12 cellular contexts compared by ENCODE assay signal in the genomic region with DNA sequence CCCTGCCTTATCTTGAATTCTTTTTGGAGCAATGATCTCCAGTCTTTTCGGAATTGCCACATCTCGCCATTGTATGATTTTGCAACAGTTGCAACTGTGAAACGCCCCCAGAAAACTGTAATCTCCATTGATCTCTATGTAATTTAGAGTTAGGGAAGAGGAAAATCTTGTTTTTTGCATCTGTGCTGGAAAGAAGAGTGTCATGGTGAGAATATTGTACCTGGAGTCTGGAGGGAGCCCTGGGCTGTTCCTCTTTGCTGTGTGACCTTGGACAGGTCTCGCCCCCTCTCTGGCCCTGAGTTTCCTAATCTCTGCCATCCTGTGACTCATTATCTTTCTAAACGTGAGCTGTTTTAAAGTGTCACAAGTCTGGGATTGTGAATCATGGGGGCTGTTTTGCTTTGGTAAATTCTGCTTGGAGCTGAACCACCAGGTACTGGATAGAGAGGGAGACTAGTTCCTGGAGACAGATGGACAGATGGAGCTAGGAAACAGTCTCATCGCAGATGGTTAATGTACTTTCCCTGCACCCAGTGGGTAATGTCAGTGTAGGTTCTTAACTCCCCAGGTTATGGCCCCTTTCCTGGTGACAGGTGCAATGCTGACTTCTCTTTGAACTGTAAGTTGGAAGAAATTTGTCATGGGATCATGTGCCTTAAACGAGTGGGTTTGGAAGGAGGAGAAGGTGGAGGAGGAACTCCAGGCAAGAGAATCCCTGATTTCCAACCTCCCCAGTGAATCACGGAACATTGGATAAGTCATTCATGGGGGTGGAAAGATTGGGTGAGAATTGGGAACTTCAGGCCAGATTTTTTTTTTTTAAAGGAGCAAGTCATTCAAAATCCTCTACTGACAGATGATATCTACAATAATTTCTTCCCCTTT. TPM values are rescaled to one million over a fixed set of nuclear protein-coding genes. Genes with fewer than 3 reads are reported as not detected.
DNase-seq lines count a peak whose midpoint lies in the region; ATAC-seq, FAIRE-seq and TF ChIP-seq lines count a peak whose summit lies in the region.
"Had no signal": no experiment of that assay in that cellular context is flagged by ENCODE, and none has a peak within 500 bp of the region (broad histone marks: within the 10 kb centered on the region; RNA-seq: fewer than 3 reads in every experiment).

No MANE protein-coding gene starts in this region.

- H4K20me1 ChIP-seq in IMR-90 (ENCODE audit: insufficient read depth, low read length) (no peaks in the 10 kb centered on the region), HepG2 (ENCODE audit: insufficient read depth, low read length) (no peaks in the 10 kb centered on the region)

- H2AK5ac ChIP-seq in IMR-90 (ENCODE audit: low read depth, low read length), result no peak overlapping the region

- TF ChIP-seq EP300 in A549 (IDR thresholded peaks at IDR 0.05), result no peak
- TF ChIP-seq EP300 in HepG2 (IDR thresholded peaks at IDR 0.05; ENCODE audit: low read depth in 2 of 2, low read length in 2 of 2), result peak in 1 of 2 experiments; percentile 10; a peak in 1 of 4 replicates
- no peak for TF ChIP-seq EP300 in HepG2 (CRISPR knock-in tag; IDR thresholded peaks at IDR 0.05; ENCODE audit: borderline replicate concordance)

- H3K79me2 ChIP-seq in HepG2 (ENCODE audit: insufficient read depth, low read length), result no peaks in the 10 kb centered on the region

- no peak overlapping the region for H3K56ac ChIP-seq in IMR-90 (ENCODE audit: extremely low read depth, insufficient read depth, low read length)

- H3K27me3 ChIP-seq in IMR-90 (ENCODE audit: control insufficient read depth, insufficient read depth, low read length), result peaks cover 36% of the 10 kb centered on the region
- H3K27me3 ChIP-seq in adrenal gland, result no peaks in the 10 kb centered on the region
- no peaks in the 10 kb centered on the region for H3K27me3 ChIP-seq in HepG2 (ENCODE audit: control insufficient read depth in 1 of 2, insufficient read depth in 2 of 2, low read length in 2 of 2)
- H3K27me3 ChIP-seq: BLaER1 had no signal

- no peak overlapping the region for H2AK9ac ChIP-seq in IMR-90 (replicated peaks; ENCODE audit: low read depth, low read length, poor library complexity)

- H3K4me3 ChIP-seq in A549, result no peak overlapping the region
- H3K4me3 ChIP-seq in IMR-90 (ENCODE audit: insufficient read depth, low read depth, low read length), result no peak overlapping the region
- no peak overlapping the region for H3K4me3 ChIP-seq in adrenal gland
- no peak overlapping the region for H3K4me3 ChIP-seq in HepG2 (replicated peaks in 1 of 3; ENCODE audit: insufficient read depth in 1 of 3, low read depth in 2 of 3, low read length in 3 of 3)
- H3K4me3 ChIP-seq: BLaER1 had no signal

- H2BK15ac ChIP-seq in IMR-90 (ENCODE audit: low read depth, low read length), result no peak overlapping the region

- H3K79me1 ChIP-seq in IMR-90 (ENCODE audit: low read depth in 1 of 2, low read length in 2 of 2), result no peaks in the 10 kb centered on the region

- no peaks in the 10 kb centered on the region for H3K9me1 ChIP-seq in IMR-90 (ENCODE audit: insufficient read depth, low read length)

- no peak overlapping the region for H4K5ac ChIP-seq in IMR-90 (ENCODE audit: low read depth, low read length)

- H3K9me3 ChIP-seq in A549, result no peaks in the 10 kb centered on the region
- H3K9me3 ChIP-seq in IMR-90 (ENCODE audit: control insufficient read depth, insufficient read depth, low read length), result no peaks in the 10 kb centered on the region
- no peaks in the 10 kb centered on the region for H3K9me3 ChIP-seq in adrenal gland (replicated peaks in 1 of 3)
- H3K9me3 ChIP-seq in HepG2 (ENCODE audit: low read length), result no peaks in the 10 kb centered on the region
- H3K9me3 ChIP-seq: BLaER1 had no signal

- H2AFZ ChIP-seq in IMR-90 (replicated peaks; ENCODE audit: low read length, poor library complexity) (no peak overlapping the region), HepG2 (ENCODE audit: low read length) (peak overlapping the region; percentile 27)

- H3K4me1 ChIP-seq in A549 (peaks cover 33% of the 10 kb centered on the region; the same call in 2 of the 3 replicates), IMR-90 (ENCODE audit: control insufficient read depth, insufficient read depth, low read length) (no peaks in the 10 kb centered on the region), adrenal gland (replicated peaks in 1 of 2) (peaks cover 0 to 14% of the 10 kb centered on the region in 2 donors), HepG2 (ENCODE audit: insufficient read depth, low read length) (peaks cover 40% of the 10 kb centered on the region)

- no peak overlapping the region for H2BK5ac ChIP-seq in IMR-90 (ENCODE audit: low read depth, low read length, poor library complexity, severe bottlenecking)

- H3K4me2 ChIP-seq in A549 (no peak overlapping the region; the same call in 2 of the 3 replicates), IMR-90 (ENCODE audit: low read depth, low read length) (no peak overlapping the region), HepG2 (ENCODE audit: low read depth, low read length) (peak overlapping the region; percentile 36)
- H3K4me2 ChIP-seq: BLaER1 had no signal

- intact Hi-C loops in IMR-90 (cut with micrococcal nuclease), result no loop called here
- intact Hi-C loops in adrenal gland (cut with DNase I), result no loop called here
- intact Hi-C loops in HepG2 (cut with micrococcal nuclease; ENCODE audit: unreplicated experiment), result no loop called here

- no peak overlapping the region for H3K18ac ChIP-seq in IMR-90 (ENCODE audit: low read depth, low read length)

- 64% methylated on average over 8 of the region's 8 CpGs for WGBS in A549 (ENCODE audit: missing lambda C conversion rate)
- WGBS in IMR-90 (ENCODE audit: extremely low coverage in 2 of 2, insufficient read length in 1 of 2), 2 experiments, result 70% methylated on average over 2 of the region's 8 CpGs; no CpG with 5 or more reads in 1 of the 2 experiments
- WGBS in adrenal gland, 4 donors, result 31 to 53% (median 37%) methylated on average over 8 of the region's 8 CpGs
- WGBS in HepG2 (ENCODE audit: low lambda C conversion rate), result 18% methylated on average over 8 of the region's 8 CpGs

- POLR2A ChIA-PET in A549 (lab: Yijun Ruan, JAX) (no interaction called here), IMR-90 (lab: Charles Lee; ENCODE audit: unreplicated experiment) (interaction anchor here (0.5 kb wide), 1 partner anchor 48 kb away, joined by 8 read pairs; no protein-coding TSS in a partner anchor), HepG2 (lab: Yijun Ruan, JAX) (no interaction called here)

- BruUV-seq in IMR-90 (replicated peaks; lab: Mats Ljungman, UMichigan) (no TSS peak), HepG2 (replicated peaks; lab: Mats Ljungman, UMichigan) (no TSS peak)

- TF ChIP-seq CTCF in A549 (IDR thresholded peaks at IDR 0.05) (no peak), IMR-90 (conservative IDR thresholded peaks at IDR 0.05; ENCODE audit: low read depth, low read length) (no peak), adrenal gland (IDR thresholded peaks at IDR 0.05) (no peak), HepG2 (CRISPR knock-in tag; IDR thresholded peaks at IDR 0.05) (no peak)

- dilution Hi-C loops in IMR-90 (cut with HindIII; ENCODE audit: low sequenced_read_pairs, unreplicated experiment), result no loop called here

- CTCF ChIA-PET in A549 (lab: Yijun Ruan, JAX) (interaction anchor here (0.7 to 3.1 kb wide), 5 partner anchors 10 to 113 kb away, joined by 3 to 10 read pairs (median 4); no protein-coding TSS in a partner anchor), IMR-90 (lab: Yijun Ruan, JAX) (no interaction called here), HepG2 (lab: Yijun Ruan, JAX; ENCODE audit: low intra/inter-chr PET ratio, low total read pairs) (no interaction called here)

- H3K14ac ChIP-seq in IMR-90 (replicated peaks; ENCODE audit: low read depth, low read length), result no peak overlapping the region

- peak overlapping the region in 1 of 2 experiments; percentile 19; a peak in 1 of 6 replicates for H3K27ac ChIP-seq in A549
- H3K27ac ChIP-seq in IMR-90 (ENCODE audit: insufficient read depth, low read length), result no peak overlapping the region
- peak overlapping the region in 2 of 5 donors; percentile 6 to 38 for H3K27ac ChIP-seq in adrenal gland
- no peak overlapping the region for H3K27ac ChIP-seq in HepG2 (ENCODE audit: extremely low read length, insufficient read depth, low read length)
- H3K27ac ChIP-seq: BLaER1 had no signal

- no peak overlapping the region for H3K4ac ChIP-seq in IMR-90 (ENCODE audit: low read depth, low read length)

- DNase-seq in A549 (ENCODE audit: low read depth in 1 of 2, low spot score in 1 of 2) (no peak), IMR-90 (no peak), adrenal gland (peak in 5 of 7 donors; percentile 26 to 43 (median 41)), HepG2 (ENCODE audit: low spot score) (peak; percentile 41), T-helper 1 cell (no peak), GM19239 (ENCODE audit: insufficient read length, low spot score) (no peak)
- no peak for DNase-seq in stimulated activated CD4-positive, alpha-beta T cell treated with anti-CD3 and anti-CD28 coated beads, Interleukin-12 subunit alpha, Interleukin-12 subunit beta, amount 100 ng/mL, for 4 hours
- DNase-seq: activated CD4-positive, alpha-beta T cell treated with anti-CD3 and anti-CD28 coated beads, Interleukin-2, amount 10 ng/mL, durations not matched to agents 7 days and 5 days; islet precursor cell; SHP77 had no signal

- H4K8ac ChIP-seq in IMR-90 (ENCODE audit: low read depth in 2 of 2, low read length in 2 of 2), result no peak overlapping the region

- H3K9ac ChIP-seq in IMR-90 (ENCODE audit: low read depth, low read length) (no peak overlapping the region), HepG2 (ENCODE audit: insufficient read depth, low read depth, low read length) (no peak overlapping the region)
- H3K9ac ChIP-seq: BLaER1 had no signal

- H3K23ac ChIP-seq in IMR-90 (ENCODE audit: low read depth, low read length), result no peak overlapping the region

- no peak overlapping the region for H2BK20ac ChIP-seq in IMR-90 (ENCODE audit: low read depth, low read length)

- H2BK120ac ChIP-seq in IMR-90 (ENCODE audit: low read depth, low read length), result no peak overlapping the region

- no peak overlapping the region for H4K91ac ChIP-seq in IMR-90 (ENCODE audit: insufficient read depth, low read depth, low read length)

- no peak for FAIRE-seq in A549 (lab: Jason Lieb, UNC)
- FAIRE-seq in HepG2 (lab: Jason Lieb, UNC), result peak; percentile 12
- FAIRE-seq in GM19239 (lab: Jason Lieb, UNC), result no peak

- TF ChIP-seq RAD21 in A549 (conservative IDR thresholded peaks at IDR 0.05 in 1 of 2, IDR thresholded peaks at IDR 0.05 in 1 of 2) (no peak), IMR-90 (IDR thresholded peaks at IDR 0.05; ENCODE audit: low read length) (no peak), HepG2 (CRISPR knock-in tag; IDR thresholded peaks at IDR 0.05) (no peak)

- in situ Hi-C loops in IMR-90 (cut with MboI; ENCODE audit: low sequenced_read_pairs), result no loop called here
- in situ Hi-C loops in HepG2 (cut with HindIII; ENCODE audit: extremely low pct_ligation_motif_present, low pct_unique_long_range_greater_than_20kb), result no loop called here

- no peaks in the 10 kb centered on the region for H3K36me3 ChIP-seq in IMR-90 (ENCODE audit: control insufficient read depth, insufficient read depth, low read length)
- no peaks in the 10 kb centered on the region for H3K36me3 ChIP-seq in adrenal gland (replicated peaks in 1 of 2)
- H3K36me3 ChIP-seq in HepG2 (replicated peaks in 1 of 2; ENCODE audit: control insufficient read depth in 1 of 2, insufficient read depth in 2 of 2, low read length in 2 of 2), result no peaks in the 10 kb centered on the region
- H3K36me3 ChIP-seq: BLaER1 had no signal

- no peak; a peak in 2 of 6 replicates for ATAC-seq in A549
- ATAC-seq in IMR-90 (ENCODE audit: low read depth), result no peak
- ATAC-seq in HepG2, result peak; percentile 24
- ATAC-seq in HG02763 (IDR thresholded peaks at IDR 0.05; ENCODE audit: unreplicated experiment), result no peak

- TF ChIP-seq POLR2A in A549 (IDR thresholded peaks at IDR 0.05; ENCODE audit: low read length) (no peak), IMR-90 (IDR thresholded peaks at IDR 0.05; ENCODE audit: low read depth, low read length) (no peak), adrenal gland (IDR thresholded peaks at IDR 0.05) (no peak), HepG2 (IDR thresholded peaks at IDR 0.05; ENCODE audit: insufficient read depth in 1 of 2, low read depth in 2 of 2, low read length in 2 of 2) (no peak)

RNA-seq across cellular contexts. Expression of a gene that starts 19.6 kb away (rescaled TPM):
- polyA plus RNA-seq in A549 (2011; rRNA removed) (1.0 and 1.1 TPM in 2 replicates), A549 (2017; fragmentation: RNase III; extraction: RNeasy Plus Mini Kit Qiagen cat#74134 plus additional on column Dnase treatment) (1.5 to 1.7 TPM (median 1.7 TPM) in 3 replicates), IMR-90 (2012; rRNA removed) (0.10 and 0.27 TPM in 2 replicates), adrenal gland (1 to 10 TPM in 2 of 3 donors, under 1 TPM in 1; 0.37 to 2.4 (median 1.1) TPM), HepG2 (2011; rRNA removed) (0.13 and 0.24 TPM in 2 replicates)
- polyA plus RNA-seq in A549 (2012; cell fraction: cytosol; rRNA removed), result 1.3 and 1.6 TPM in 2 replicates
- polyA plus RNA-seq in A549 (2012; cell fraction: nucleus; rRNA removed), result 3.8 and 4.1 TPM in 2 replicates
- polyA minus RNA-seq in A549 (2011; rRNA and poly(A)+ RNA removed), result 2.4 and 4.5 TPM in 2 replicates
- total RNA-seq in IMR-90 (2012; rRNA removed) (under 0.01 and 0.18 TPM in 2 replicates), adrenal gland (1 to 10 TPM; 1.7 to 5.9 (median 2.8) TPM), HepG2 (2016; rRNA removed; fragmentation: Illumina TruSeq; extraction: Trizol) (0.73 and 1.1 TPM in 2 replicates)
- polyA plus RNA-seq in IMR-90 (2012; cell fraction: cytosol; rRNA removed), result 0.05 and 0.09 TPM in 2 replicates
- polyA plus RNA-seq in IMR-90 (2012; cell fraction: nucleus; rRNA removed; ENCODE audit: low replicate concordance), result 0.31 and 0.37 TPM in 2 replicates
- total RNA-seq in HepG2 (2016; cell fraction: cytosol; rRNA removed; fragmentation: Illumina TruSeq; extraction: Trizol; ENCODE audit: low read depth), result 0.30 and 0.35 TPM in 2 replicates
- 0.76 and 0.92 TPM in 2 replicates for total RNA-seq in HepG2 (2016; cell fraction: insoluble cytoplasmic fraction; rRNA removed; fragmentation: Illumina TruSeq; extraction: Trizol)
- 0.41 and 0.49 TPM in 2 replicates for total RNA-seq in HepG2 (2016; cell fraction: membrane; rRNA removed; fragmentation: Illumina TruSeq; extraction: Trizol)
- total RNA-seq in HepG2 (2016; cell fraction: nucleus; rRNA removed; fragmentation: Illumina TruSeq; extraction: Trizol), result 1.4 and 2.4 TPM in 2 replicates
- 0.11 and 0.12 TPM in 2 replicates for polyA plus RNA-seq in HepG2 (2011; cell fraction: cytosol; rRNA removed)
- 1.3 and 1.4 TPM in 2 replicates for polyA plus RNA-seq in HepG2 (2011; cell fraction: nucleus; rRNA removed)
- 0.12 and 0.28 TPM in 2 replicates for polyA plus RNA-seq in HepG2 (2012)
- 0.07 and 0.09 TPM in 2 replicates for polyA plus RNA-seq in HepG2 (2016; cell fraction: cytosol; fragmentation: Illumina TruSeq; extraction: Trizol; ENCODE audit: low read depth)
- 0.50 and 0.53 TPM in 2 replicates for polyA plus RNA-seq in HepG2 (2016; cell fraction: insoluble cytoplasmic fraction; fragmentation: Illumina TruSeq; extraction: Trizol; ENCODE audit: low read depth)
- 0.06 and 0.14 TPM in 2 replicates for polyA plus RNA-seq in HepG2 (2016; cell fraction: membrane; fragmentation: Illumina TruSeq; extraction: Trizol; ENCODE audit: low read depth)
- polyA plus RNA-seq in HepG2 (2016; cell fraction: nucleus; fragmentation: Illumina TruSeq; extraction: Trizol; ENCODE audit: insufficient read depth, low read depth), result 1.8 and 2.1 TPM in 2 replicates
- 0.78 and 4.8 TPM in 2 replicates for polyA minus RNA-seq in HepG2 (2011; rRNA and poly(A)+ RNA removed; ENCODE audit: low replicate concordance)
- 0.35 and 0.40 TPM in 2 replicates for polyA minus RNA-seq in HepG2 (2011; cell fraction: cytosol; rRNA and poly(A)+ RNA removed)
- 0.90 and 1.1 TPM in 2 replicates for polyA minus RNA-seq in HepG2 (2011; cell fraction: nucleus; rRNA and poly(A)+ RNA removed)

Comparison
In these comparisons a context has a peak if more than half of its experiments do, and no peak if none do; other contexts are left out.
1. DNase-seq: peak in adrenal gland (5 of 7) and HepG2 (single experiment); none in A549 (0 of 2), IMR-90 (single experiment), T-helper 1 cell (0 of 5), stimulated activated CD4-positive, alpha-beta T cell treated with anti-CD3 and anti-CD28 coated beads, Interleukin-12 subunit alpha, Interleukin-12 subunit beta, amount 100 ng/mL, for 4 hours (single experiment) and GM19239 (single experiment).